ENCODE assay signal across 1 cellular context in genomic region chr1:77534456-77534855, GRCh38.
TF ChIP-seq lines count a peak whose summit lies in the region.

No MANE protein-coding gene starts in this region.

TF ChIP-seq in K562, 482 proteins besides CTCF, POLR2A, EP300 and RAD21 (continued from another document):
- TF ChIP-seq CTCFL (IDR thresholded peaks at IDR 0.05; ENCODE audit: borderline replicate concordance, insufficient read depth, low read depth, low read length, poor library complexity, severe bottlenecking) (no peak), MLX (CRISPR knock-in tag; conservative IDR thresholded peaks at IDR 0.05) (no peak), NR4A1 (CRISPR knock-in tag; IDR thresholded peaks at IDR 0.05) (no peak), NR4A1 (tag; IDR thresholded peaks at IDR 0.05) (no peak)
